Comparison of ENCODE assay signal across 20 cellular contexts in the genomic region with DNA sequence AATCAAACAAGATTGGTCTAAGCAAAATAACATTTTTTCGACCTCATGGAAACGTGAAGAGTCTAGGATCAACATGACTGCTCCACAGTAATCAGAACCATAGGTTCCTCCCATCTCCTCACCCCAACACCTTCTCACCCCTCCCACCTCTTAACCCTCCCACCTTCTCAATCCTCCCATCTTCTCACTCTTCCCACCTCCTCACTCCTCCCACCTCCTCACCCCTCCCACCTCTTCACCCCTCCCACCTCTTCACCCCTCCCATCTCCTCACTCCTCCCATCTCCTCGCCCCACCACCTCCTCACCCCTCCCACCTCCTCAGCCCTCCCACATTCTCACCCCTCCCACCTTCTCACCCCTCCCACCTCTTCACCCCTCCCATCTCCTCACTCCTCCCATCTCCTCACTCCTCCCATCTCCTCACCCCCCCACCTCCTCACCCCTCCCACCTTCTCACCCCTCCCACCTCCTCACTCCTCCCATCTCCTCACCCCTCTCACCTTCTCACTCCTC.
DNase-seq lines count a peak whose midpoint lies in the region; ATAC-seq and TF ChIP-seq lines count a peak whose summit lies in the region.
"Had no signal": no experiment of that assay in that cellular context is flagged by ENCODE, and none has a peak within 500 bp of the region (broad histone marks: within the 10 kb centered on the region; RNA-seq: fewer than 3 reads in every experiment).

No MANE protein-coding gene starts in this region.

- H3K4me3 Mint-ChIP-seq in GM23338 (no peak overlapping the region), WTC11 (no peak overlapping the region)
- H3K4me3 Mint-ChIP-seq: B cell; CD8-positive, alpha-beta T cell; HFFc6 had no signal

- H3K27ac Mint-ChIP-seq in GM23338: no peak overlapping the region
- H3K27ac Mint-ChIP-seq in WTC11: no peak overlapping the region
- H3K27ac Mint-ChIP-seq: B cell; CD8-positive, alpha-beta T cell; HFFc6 had no signal

- in situ Hi-C loops in transverse colon (cut with MboI; ENCODE audit: low pct_ligation_motif_present in 1 of 4, low pct_unique_long_range_greater_than_20kb in 1 of 4, low sequenced_read_pairs in 3 of 4): no loop called here

- H3K27me3 ChIP-seq in GM23338 (ENCODE audit: insufficient read depth): no peaks in the 10 kb centered on the region
- no peaks in the 10 kb centered on the region for H3K27me3 ChIP-seq in gastroesophageal sphincter
- H3K27me3 ChIP-seq in transverse colon: no peaks in the 10 kb centered on the region
- H3K27me3 ChIP-seq: BLaER1 treated with 17β-estradiol and CSF1 and Interleukin-3, amounts not matched to agents 10 nM and 100 nM had no signal

- intact Hi-C loops in transverse colon (cut with DNase I; ENCODE audit: low total_unique reads): no loop called here

- 80 to 94% methylated on average over 2 to 3 of the region's 3 CpGs for WGBS in gastroesophageal sphincter (ENCODE audit: low coverage in 1 of 2), 2 donors
- WGBS in transverse colon (ENCODE audit: low coverage in 1 of 2), 2 donors: 77 to 81% methylated on average over 2 to 3 of the region's 3 CpGs

- no peaks in the 10 kb centered on the region for H4K20me1 ChIP-seq in GM23338 (replicated peaks; ENCODE audit: insufficient read depth)
- H4K20me1 ChIP-seq: BLaER1 treated with 17β-estradiol and CSF1 and Interleukin-3, amounts not matched to agents 10 nM and 100 nM had no signal

- TF ChIP-seq CTCF in GM23338 (conservative IDR thresholded peaks at IDR 0.05; ENCODE audit: low read depth in 2 of 2): no peak
- TF ChIP-seq CTCF in HEK293 (tag by site-specific recombination; IDR thresholded peaks at IDR 0.05): no peak
- TF ChIP-seq CTCF in WTC11 (IDR thresholded peaks at IDR 0.05): no peak
- TF ChIP-seq CTCF in gastroesophageal sphincter (IDR thresholded peaks at IDR 0.05): no peak
- TF ChIP-seq CTCF in transverse colon (IDR thresholded peaks at IDR 0.05): no peak

- no peak overlapping the region for H3K27ac ChIP-seq in GM23338 (ENCODE audit: low read depth)
- H3K27ac ChIP-seq in HEK293 (ENCODE audit: extremely low read depth, low read depth, low read length): no peak overlapping the region
- H3K27ac ChIP-seq in gastroesophageal sphincter: no peak overlapping the region
- no peak overlapping the region for H3K27ac ChIP-seq in transverse colon
- H3K27ac ChIP-seq: BLaER1 treated with 17β-estradiol and CSF1 and Interleukin-3, amounts not matched to agents 10 nM and 100 nM; HL-60 had no signal

- H3K4me2 ChIP-seq in GM23338: no peak overlapping the region
- H3K4me2 ChIP-seq: BLaER1 treated with 17β-estradiol and CSF1 and Interleukin-3, amounts not matched to agents 10 nM and 100 nM had no signal

- H3K36me3 Mint-ChIP-seq in GM23338 (ENCODE audit: low read depth): peaks cover 18% of the 10 kb centered on the region; the same call in 2 of the 3 replicates
- peaks cover 20% of the 10 kb centered on the region for H3K36me3 Mint-ChIP-seq in WTC11
- H3K36me3 Mint-ChIP-seq: CD8-positive, alpha-beta T cell had no signal

- H3K9me2 ChIP-seq in GM23338 (ENCODE audit: insufficient read depth): peaks cover 7% of the 10 kb centered on the region

- DNase-seq in GM23338 (ENCODE audit: low spot score): peak; percentile 7
- peak; percentile 19 for DNase-seq in WTC11 (ENCODE audit: low spot score)
- DNase-seq in NCI-H510A (lab: John Stamatoyannopoulos, UW): no peak
- no peak for DNase-seq in transverse colon
- DNase-seq: CD8-positive, alpha-beta T cell; DMS 273 treated with DMSO at 0.1 percent for 48 hours; DMS53; DND-41; EL; GOT3; HCEC 1CT; HFFc6; IMR-90 had no signal

- TF ChIP-seq POLR2A in gastroesophageal sphincter (IDR thresholded peaks at IDR 0.05) (no peak), transverse colon (IDR thresholded peaks at IDR 0.05) (no peak)

- no peaks in the 10 kb centered on the region for H3K79me2 ChIP-seq in GM23338 (replicated peaks; ENCODE audit: insufficient read depth)

- H2AFZ ChIP-seq in GM23338: no peak overlapping the region

- no peaks in the 10 kb centered on the region for H3F3A ChIP-seq in GM23338 (replicated peaks; ENCODE audit: low read depth)

- CTCF ChIA-PET in HEK293 (lab: Yijun Ruan, JAX) (interaction anchor here (0.7 kb wide), 1 partner anchor 1321 kb away, joined by 4 read pairs; no protein-coding TSS in a partner anchor), WTC11 (lab: Charles Lee) (no interaction called here)

- H3K4me3 ChIP-seq in GM23338: no peak overlapping the region
- no peak overlapping the region for H3K4me3 ChIP-seq in HEK293 (ENCODE audit: low read depth, low read length)
- H3K4me3 ChIP-seq in gastroesophageal sphincter: no peak overlapping the region
- no peak overlapping the region for H3K4me3 ChIP-seq in transverse colon
- H3K4me3 ChIP-seq: BLaER1 treated with 17β-estradiol and CSF1 and Interleukin-3, amounts not matched to agents 10 nM and 100 nM; GM12878; K562 had no signal

- peaks cover 5% of the 10 kb centered on the region for H3K27me3 Mint-ChIP-seq in GM23338 (ENCODE audit: insufficient read depth, low read depth, poor library complexity)
- H3K27me3 Mint-ChIP-seq in WTC11 (ENCODE audit: low read depth): no peaks in the 10 kb centered on the region
- H3K27me3 Mint-ChIP-seq: B cell had no signal

- TF ChIP-seq EP300 in gastroesophageal sphincter (IDR thresholded peaks at IDR 0.05): no peak
- TF ChIP-seq EP300 in transverse colon (IDR thresholded peaks at IDR 0.05; ENCODE audit: low read depth): no peak

- no peaks in the 10 kb centered on the region for H3K4me1 Mint-ChIP-seq in GM23338
- H3K4me1 Mint-ChIP-seq in WTC11: no peaks in the 10 kb centered on the region
- H3K4me1 Mint-ChIP-seq: B cell had no signal

- peaks cover 25% of the 10 kb centered on the region for H3K9me3 Mint-ChIP-seq in GM23338
- H3K9me3 Mint-ChIP-seq in WTC11: peaks cover 41% of the 10 kb centered on the region

- H3K36me3 ChIP-seq in GM23338 (ENCODE audit: insufficient read depth) (no peaks in the 10 kb centered on the region), HEK293 (ENCODE audit: control insufficient read depth in 2 of 2, insufficient read depth in 1 of 2, low read length in 2 of 2) (no peaks in the 10 kb centered on the region), gastroesophageal sphincter (no peaks in the 10 kb centered on the region), transverse colon (no peaks in the 10 kb centered on the region)
- H3K36me3 ChIP-seq: BLaER1 treated with 17β-estradiol and CSF1 and Interleukin-3, amounts not matched to agents 10 nM and 100 nM had no signal

- POLR2A ChIA-PET in HEK293 (lab: Yijun Ruan, JAX) (no interaction called here), WTC11 (lab: Charles Lee) (no interaction called here)

- H3K9me3 ChIP-seq in HEK293 (ENCODE audit: control insufficient read depth, insufficient read depth, low read depth, low read length) (no peaks in the 10 kb centered on the region), gastroesophageal sphincter (no peaks in the 10 kb centered on the region), transverse colon (peaks cover 0 to 3% of the 10 kb centered on the region in 2 donors)

- H3K4me1 ChIP-seq in GM23338 (ENCODE audit: insufficient read depth): no peaks in the 10 kb centered on the region
- H3K4me1 ChIP-seq in HEK293 (ENCODE audit: control insufficient read depth, insufficient read depth, low read length): no peaks in the 10 kb centered on the region
- H3K4me1 ChIP-seq in gastroesophageal sphincter: no peaks in the 10 kb centered on the region
- H3K4me1 ChIP-seq in transverse colon: no peaks in the 10 kb centered on the region
- H3K4me1 ChIP-seq: BLaER1 treated with 17β-estradiol and CSF1 and Interleukin-3, amounts not matched to agents 10 nM and 100 nM had no signal

- ATAC-seq in GM23338 (no peak), WTC11 (peak; percentile 92), gastroesophageal sphincter (no peak)
- ATAC-seq: CD8-positive, alpha-beta T cell; GM12878; K562 had no signal

TF ChIP-seq in GM23338, 12 proteins besides CTCF, POLR2A, EP300 and RAD21 (continues in another document):
- TF ChIP-seq, protein P1, sequence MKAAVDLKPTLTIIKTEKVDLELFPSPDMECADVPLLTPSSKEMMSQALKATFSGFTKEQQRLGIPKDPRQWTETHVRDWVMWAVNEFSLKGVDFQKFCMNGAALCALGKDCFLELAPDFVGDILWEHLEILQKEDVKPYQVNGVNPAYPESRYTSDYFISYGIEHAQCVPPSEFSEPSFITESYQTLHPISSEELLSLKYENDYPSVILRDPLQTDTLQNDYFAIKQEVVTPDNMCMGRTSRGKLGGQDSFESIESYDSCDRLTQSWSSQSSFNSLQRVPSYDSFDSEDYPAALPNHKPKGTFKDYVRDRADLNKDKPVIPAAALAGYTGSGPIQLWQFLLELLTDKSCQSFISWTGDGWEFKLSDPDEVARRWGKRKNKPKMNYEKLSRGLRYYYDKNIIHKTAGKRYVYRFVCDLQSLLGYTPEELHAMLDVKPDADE (IDR thresholded peaks at IDR 0.05): no peak
- TF ChIP-seq STAT1 (IDR thresholded peaks at IDR 0.05; ENCODE audit: unreplicated experiment) (no peak), NANOG (IDR thresholded peaks at IDR 0.05; ENCODE audit: borderline replicate concordance) (no peak)

TF ChIP-seq in WTC11, 78 proteins besides CTCF, POLR2A, EP300 and RAD21:
- TF ChIP-seq, protein P2, sequence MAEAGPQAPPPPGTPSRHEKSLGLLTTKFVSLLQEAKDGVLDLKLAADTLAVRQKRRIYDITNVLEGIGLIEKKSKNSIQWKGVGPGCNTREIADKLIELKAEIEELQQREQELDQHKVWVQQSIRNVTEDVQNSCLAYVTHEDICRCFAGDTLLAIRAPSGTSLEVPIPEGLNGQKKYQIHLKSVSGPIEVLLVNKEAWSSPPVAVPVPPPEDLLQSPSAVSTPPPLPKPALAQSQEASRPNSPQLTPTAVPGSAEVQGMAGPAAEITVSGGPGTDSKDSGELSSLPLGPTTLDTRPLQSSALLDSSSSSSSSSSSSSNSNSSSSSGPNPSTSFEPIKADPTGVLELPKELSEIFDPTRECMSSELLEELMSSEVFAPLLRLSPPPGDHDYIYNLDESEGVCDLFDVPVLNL (CRISPR knock-in tag; IDR thresholded peaks at IDR 0.05; ENCODE audit: borderline replicate concordance, low read depth): no peak
- no peak for TF ChIP-seq SOX15 (CRISPR knock-in tag; IDR thresholded peaks at IDR 0.05)
- no peak for TF ChIP-seq GABPB1 (CRISPR knock-in tag; IDR thresholded peaks at IDR 0.05)
- TF ChIP-seq FOXK1 (CRISPR knock-in tag; IDR thresholded peaks at IDR 0.05): no peak
- no peak for TF ChIP-seq CREB1 (CRISPR knock-in tag; IDR thresholded peaks at IDR 0.05)
- TF ChIP-seq, protein P3, sequence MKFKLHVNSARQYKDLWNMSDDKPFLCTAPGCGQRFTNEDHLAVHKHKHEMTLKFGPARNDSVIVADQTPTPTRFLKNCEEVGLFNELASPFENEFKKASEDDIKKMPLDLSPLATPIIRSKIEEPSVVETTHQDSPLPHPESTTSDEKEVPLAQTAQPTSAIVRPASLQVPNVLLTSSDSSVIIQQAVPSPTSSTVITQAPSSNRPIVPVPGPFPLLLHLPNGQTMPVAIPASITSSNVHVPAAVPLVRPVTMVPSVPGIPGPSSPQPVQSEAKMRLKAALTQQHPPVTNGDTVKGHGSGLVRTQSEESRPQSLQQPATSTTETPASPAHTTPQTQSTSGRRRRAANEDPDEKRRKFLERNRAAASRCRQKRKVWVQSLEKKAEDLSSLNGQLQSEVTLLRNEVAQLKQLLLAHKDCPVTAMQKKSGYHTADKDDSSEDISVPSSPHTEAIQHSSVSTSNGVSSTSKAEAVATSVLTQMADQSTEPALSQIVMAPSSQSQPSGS (CRISPR knock-in tag; IDR thresholded peaks at IDR 0.05; ENCODE audit: borderline replicate concordance, low read depth): no peak

Comparison
In these comparisons a context has a peak if more than half of its experiments do, and no peak if none do; other contexts are left out.
1. DNase-seq: peak in GM23338 (single experiment) and WTC11 (single experiment); none in NCI-H510A (single experiment) and transverse colon (single experiment).